Comparison of ENCODE assay signal across 13 cellular contexts in the genomic region with DNA sequence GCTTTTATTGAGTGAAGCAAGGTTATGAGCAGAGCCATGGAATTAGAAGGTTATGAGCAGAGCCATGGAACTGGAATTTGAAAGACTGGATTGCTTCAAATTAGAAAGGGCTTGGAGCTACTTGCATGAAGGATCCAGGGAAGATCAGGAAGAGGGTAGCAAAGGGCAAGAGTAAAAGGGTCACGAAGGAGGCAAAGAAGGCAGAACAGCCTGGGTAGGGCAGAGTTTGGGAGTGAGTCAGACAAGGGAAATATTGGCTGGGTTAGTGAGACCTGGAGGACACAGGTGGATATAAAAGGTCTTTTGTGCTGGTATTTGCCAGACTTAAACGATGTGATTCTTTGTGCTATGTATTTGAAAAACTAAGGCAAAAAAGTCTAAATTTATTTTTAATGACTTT.
DNase-seq lines count a peak whose midpoint lies in the region; ATAC-seq and TF ChIP-seq lines count a peak whose summit lies in the region.
"Had no signal": no experiment of that assay in that cellular context is flagged by ENCODE, and none has a peak within 500 bp of the region (broad histone marks: within the 10 kb centered on the region; RNA-seq: fewer than 3 reads in every experiment).

No MANE protein-coding gene starts in this region.

- no peak overlapping the region for H3K27ac ChIP-seq in colonic mucosa
- peak overlapping the region; percentile 28 to 62 for H3K27ac ChIP-seq in mucosa of rectum (ENCODE audit: low read depth in 2 of 2, low read length in 2 of 2)
- H3K27ac ChIP-seq in heart left ventricle, result no peak overlapping the region
- H3K27ac ChIP-seq: GM23248 had no signal

- intact Hi-C loops in colonic mucosa (cut with DNase I), result loop anchor here (10.0 kb wide), 1 partner anchor 116 kb away; a partner anchor contains a TSS
- intact Hi-C loops in heart left ventricle (cut with DNase I), result loop anchor here in 3 of 10 donors (5.0 to 10.0 kb wide), 2 partner anchors 118 to 686 kb away; no protein-coding TSS in a partner anchor

- H3K27me3 ChIP-seq in colonic mucosa (no peaks in the 10 kb centered on the region), mucosa of rectum (ENCODE audit: control insufficient read depth in 2 of 2, insufficient read depth in 2 of 2, low read length in 2 of 2) (peaks cover 0 to 2% of the 10 kb centered on the region in 2 donors), heart left ventricle (peaks cover 0 to 47% (median 4%) of the 10 kb centered on the region in 9 donors)

- no peaks in the 10 kb centered on the region for H3K36me3 ChIP-seq in colonic mucosa
- H3K36me3 ChIP-seq in mucosa of rectum (ENCODE audit: control insufficient read depth in 2 of 2, insufficient read depth in 2 of 2, low read length in 2 of 2), result no peaks in the 10 kb centered on the region
- H3K36me3 ChIP-seq in heart left ventricle, result no peaks in the 10 kb centered on the region

- TF ChIP-seq CTCF in colonic mucosa (IDR thresholded peaks at IDR 0.05), result no peak
- TF ChIP-seq CTCF in heart left ventricle (IDR thresholded peaks at IDR 0.05), result no peak

- ATAC-seq in heart left ventricle, result no peak
- ATAC-seq: CD8-positive, alpha-beta T cell; K562 had no signal

- H3K9ac ChIP-seq in colonic mucosa (ENCODE audit: low read depth in 2 of 2, low read length in 2 of 2) (no peak overlapping the region), mucosa of rectum (ENCODE audit: low read depth in 1 of 2, low read length in 2 of 2) (no peak overlapping the region)
- H3K9ac ChIP-seq: GM23248 had no signal

- DNase-seq in HT-29 (ENCODE audit: low spot score) (peak; percentile 23), NCI-H146 treated with DMSO at 0.1 percent for 48 hours (lab: John Stamatoyannopoulos, UW; ENCODE audit: unreplicated experiment) (peak; percentile 17), colonic mucosa (peak; percentile 58), DMS153 treated with DMSO at 0.1 percent for 48 hours (lab: John Stamatoyannopoulos, UW; ENCODE audit: unreplicated experiment) (no peak), NCI-H2196 (lab: John Stamatoyannopoulos, UW; ENCODE audit: unreplicated experiment) (no peak), heart left ventricle (no peak)
- DNase-seq: CD8-positive, alpha-beta T cell; COR-L47; DMS53; GF-D8; GM23248 had no signal

- TF ChIP-seq POLR2A in heart left ventricle (IDR thresholded peaks at IDR 0.05), result no peak

- H3K9me3 ChIP-seq in colonic mucosa, result no peaks in the 10 kb centered on the region
- H3K9me3 ChIP-seq in mucosa of rectum (ENCODE audit: control insufficient read depth in 2 of 2, low read length in 2 of 2), result no peaks in the 10 kb centered on the region
- H3K9me3 ChIP-seq in heart left ventricle, result no peaks in the 10 kb centered on the region

- H3K4me1 ChIP-seq in colonic mucosa (no peaks in the 10 kb centered on the region), mucosa of rectum (ENCODE audit: control insufficient read depth in 2 of 2, insufficient read depth in 2 of 2, low read length in 2 of 2) (peaks cover 8 to 36% of the 10 kb centered on the region in 2 donors), heart left ventricle (peaks cover 0 to 11% (median 3%) of the 10 kb centered on the region in 12 donors)

- H3K4me3 ChIP-seq in colonic mucosa (no peak overlapping the region), mucosa of rectum (ENCODE audit: low read length in 2 of 2) (no peak overlapping the region), heart left ventricle (no peak overlapping the region)
- H3K4me3 ChIP-seq: GM23248, K562 had no signal

- 76 to 84% (median 80%) methylated on average over 2 of the region's 2 CpGs for WGBS in heart left ventricle, 4 donors

Comparison
In these comparisons a context has a peak if more than half of its experiments do, and no peak if none do; other contexts are left out.
1. DNase-seq: peak in HT-29 (single experiment), NCI-H146 treated with DMSO at 0.1 percent for 48 hours (single experiment) and colonic mucosa (single experiment); none in DMS153 treated with DMSO at 0.1 percent for 48 hours (single experiment), NCI-H2196 (single experiment) and heart left ventricle (0 of 5).
2. H3K27ac ChIP-seq: peak in mucosa of rectum (2 of 2); none in colonic mucosa (single experiment) and heart left ventricle (0 of 12).